ENCODE assay signal across 1 cellular context in genomic region chr20:8250539-8251200, GRCh38.
TF ChIP-seq lines count a peak whose summit lies in the region.

No MANE protein-coding gene starts in this region.

TF ChIP-seq in HepG2, 621 proteins besides CTCF, POLR2A, EP300 and RAD21 (continued from another document and continues in another):
- TF ChIP-seq ZBTB40 (IDR thresholded peaks at IDR 0.05) = no peak
- no peak; the same call in 1 of the 2 replicates for TF ChIP-seq ZBTB40 (CRISPR knock-in tag; IDR thresholded peaks at IDR 0.05)
- TF ChIP-seq ZNF460 (CRISPR knock-in tag; IDR thresholded peaks at IDR 0.05; ENCODE audit: borderline replicate concordance) = no peak
- TF ChIP-seq ZNF33A (CRISPR knock-in tag; IDR thresholded peaks at IDR 0.05; ENCODE audit: borderline replicate concordance) = no peak
- TF ChIP-seq ZNF580 (CRISPR knock-in tag; IDR thresholded peaks at IDR 0.05; ENCODE audit: borderline replicate concordance, low read depth) = 0 out of 2 replicates have a peak, but pooled peaks have one; percentile 48
- TF ChIP-seq ARID2 (CRISPR knock-in tag; IDR thresholded peaks at IDR 0.05; ENCODE audit: borderline replicate concordance) = peak; percentile 69; the same call in 1 of the 2 replicates
- TF ChIP-seq RFX1 (IDR thresholded peaks at IDR 0.05) = no peak
- no peak for TF ChIP-seq TRIM24 (CRISPR knock-in tag; IDR thresholded peaks at IDR 0.05)
- no peak for TF ChIP-seq ZNF572 (CRISPR knock-in tag; IDR thresholded peaks at IDR 0.05)
- TF ChIP-seq GMEB1 (CRISPR knock-in tag; IDR thresholded peaks at IDR 0.05; ENCODE audit: borderline replicate concordance) = no peak; the same call in none of the 2 replicates
- no peak for TF ChIP-seq ZNF337 (CRISPR knock-in tag; IDR thresholded peaks at IDR 0.05; ENCODE audit: borderline replicate concordance, low read depth)
- TF ChIP-seq ZNF784 (CRISPR knock-in tag; IDR thresholded peaks at IDR 0.05; ENCODE audit: borderline replicate concordance) = no peak
- peak; percentile 60; the same call in 1 of the 2 replicates for TF ChIP-seq ZNF12 (CRISPR knock-in tag; IDR thresholded peaks at IDR 0.05)
- TF ChIP-seq ZNF275 (CRISPR knock-in tag; IDR thresholded peaks at IDR 0.05; ENCODE audit: borderline replicate concordance) = peak; percentile 73; the same call in 1 of the 2 replicates
- no peak for TF ChIP-seq ZFP90 (CRISPR knock-in tag; IDR thresholded peaks at IDR 0.05; ENCODE audit: borderline replicate concordance)
- TF ChIP-seq ARHGAP35 (CRISPR knock-in tag; IDR thresholded peaks at IDR 0.05; ENCODE audit: borderline replicate concordance) = no peak
- peak; percentile 67; the same call in 1 of the 2 replicates for TF ChIP-seq KDM5A (IDR thresholded peaks at IDR 0.05; ENCODE audit: borderline replicate concordance, low read length)
- no peak for TF ChIP-seq ZNF83 (CRISPR knock-in tag; IDR thresholded peaks at IDR 0.05; ENCODE audit: borderline replicate concordance)
- TF ChIP-seq ZNF737 (CRISPR knock-in tag; IDR thresholded peaks at IDR 0.05; ENCODE audit: borderline replicate concordance) = no peak
- peak; percentile 78 for TF ChIP-seq ZNF317 (CRISPR knock-in tag; IDR thresholded peaks at IDR 0.05)
- peak; percentile 51; the same call in 1 of the 2 replicates for TF ChIP-seq ZNF615 (CRISPR knock-in tag; IDR thresholded peaks at IDR 0.05; ENCODE audit: borderline replicate concordance)
- TF ChIP-seq PREB (CRISPR knock-in tag; IDR thresholded peaks at IDR 0.05) = no peak
- no peak for TF ChIP-seq ZFAT (CRISPR knock-in tag; conservative IDR thresholded peaks at IDR 0.05)
- TF ChIP-seq ZNF773 (CRISPR knock-in tag; IDR thresholded peaks at IDR 0.05; ENCODE audit: borderline replicate concordance) = no peak
- TF ChIP-seq SRY (CRISPR knock-in tag; IDR thresholded peaks at IDR 0.05) = no peak
- TF ChIP-seq TBX3 (IDR thresholded peaks at IDR 0.05; ENCODE audit: borderline replicate concordance) = peak; percentile 99
- no peak for TF ChIP-seq BCL3 (CRISPR knock-in tag; IDR thresholded peaks at IDR 0.05)
- TF ChIP-seq BCLAF1 (IDR thresholded peaks at IDR 0.05) = no peak
- TF ChIP-seq PCBP1 (IDR thresholded peaks at IDR 0.05; ENCODE audit: borderline replicate concordance, low read depth, low read length) = no peak
- TF ChIP-seq THRA (CRISPR knock-in tag; IDR thresholded peaks at IDR 0.05; ENCODE audit: borderline replicate concordance) = peak; percentile 84; the same call in 1 of the 2 replicates
- TF ChIP-seq MTERF4 (CRISPR knock-in tag; IDR thresholded peaks at IDR 0.05) = peak; percentile 52; the same call in 1 of the 2 replicates
